13 cellular contexts compared by ENCODE assay signal in the genomic region with DNA sequence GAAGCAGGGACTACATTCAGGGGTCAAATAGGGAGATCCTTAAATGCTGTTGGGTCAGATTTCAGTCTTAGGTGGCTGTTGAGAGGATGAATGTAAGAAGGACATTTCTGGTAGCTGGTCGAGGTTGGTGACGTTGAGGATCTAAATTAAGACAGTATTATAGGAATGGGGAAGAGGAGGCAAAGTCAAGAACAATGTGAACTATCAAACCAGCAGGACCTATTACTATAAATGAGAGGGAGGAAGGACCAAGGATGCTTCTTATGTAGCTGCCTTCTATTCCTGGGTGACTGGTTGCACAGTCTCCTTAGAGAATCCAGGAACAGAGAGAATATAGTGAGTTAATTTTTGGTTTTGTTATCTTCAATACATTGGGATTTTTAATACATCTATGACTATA.
DNase-seq lines count a peak whose midpoint lies in the region; ATAC-seq and TF ChIP-seq lines count a peak whose summit lies in the region.
"Had no signal": no experiment of that assay in that cellular context is flagged by ENCODE, and none has a peak within 500 bp of the region (broad histone marks: within the 10 kb centered on the region; RNA-seq: fewer than 3 reads in every experiment).

No MANE protein-coding gene starts in this region.

- ATAC-seq in left ventricle myocardium superior (peak; percentile 50), GM21381 (IDR thresholded peaks at IDR 0.05; ENCODE audit: unreplicated experiment) (no peak), HG02981 (IDR thresholded peaks at IDR 0.05; ENCODE audit: unreplicated experiment) (no peak)
- ATAC-seq: GM12878, GM23338 had no signal

- H3K27ac Mint-ChIP-seq in Calu3 (ENCODE audit: unreplicated experiment) (peak overlapping the region; percentile 21), chondrocyte (ENCODE audit: unreplicated experiment) (peak overlapping the region; percentile 42), osteocyte (ENCODE audit: unreplicated experiment) (peak overlapping the region; percentile 2)
- H3K27ac Mint-ChIP-seq: CD4-positive, CD25-positive, alpha-beta regulatory T cell; GM23338 had no signal

- no TSS peak for BruUV-seq in Calu3 (replicated peaks; lab: Mats Ljungman, UMichigan)

- H3K9me3 Mint-ChIP-seq in Calu3 (ENCODE audit: low read depth, unreplicated experiment) (no peaks in the 10 kb centered on the region), chondrocyte (ENCODE audit: low read depth) (no peaks in the 10 kb centered on the region), osteocyte (ENCODE audit: unreplicated experiment) (no peaks in the 10 kb centered on the region)
- H3K9me3 Mint-ChIP-seq: GM23338 had no signal

- H3K4me1 Mint-ChIP-seq in Calu3 (ENCODE audit: low read depth, unreplicated experiment) (peaks cover 31% of the 10 kb centered on the region), chondrocyte (ENCODE audit: low read depth) (peaks cover 35% of the 10 kb centered on the region), osteocyte (ENCODE audit: unreplicated experiment) (peaks cover 30% of the 10 kb centered on the region)
- H3K4me1 Mint-ChIP-seq: GM23338 had no signal

- TF ChIP-seq CTCF in Calu3 (IDR thresholded peaks at IDR 0.05; ENCODE audit: unreplicated experiment), result no peak
- TF ChIP-seq CTCF in chondrocyte (IDR thresholded peaks at IDR 0.05), result no peak
- no peak for TF ChIP-seq CTCF in osteocyte (IDR thresholded peaks at IDR 0.05)

- H3K4me3 Mint-ChIP-seq in Calu3 (ENCODE audit: low read depth, unreplicated experiment) (no peak overlapping the region), chondrocyte (ENCODE audit: unreplicated experiment) (no peak overlapping the region), osteocyte (ENCODE audit: unreplicated experiment) (no peak overlapping the region)
- H3K4me3 Mint-ChIP-seq: CD4-positive, CD25-positive, alpha-beta regulatory T cell; GM23338 had no signal

- DNase-seq in Calu3, result no peak
- no peak for DNase-seq in chondrocyte (ENCODE audit: low spot score)
- no peak for DNase-seq in left ventricle myocardium superior
- no peak for DNase-seq in osteocyte (ENCODE audit: extremely low spot score, unreplicated experiment)
- no peak for DNase-seq in NCI-H2227 (lab: John Stamatoyannopoulos, UW; ENCODE audit: unreplicated experiment)
- DNase-seq: ACHN; CD4-positive, CD25-positive, alpha-beta regulatory T cell; DMS79; H7 had no signal

- H3K36me3 Mint-ChIP-seq in Calu3 (ENCODE audit: insufficient read depth, unreplicated experiment) (peaks cover 15% of the 10 kb centered on the region), chondrocyte (ENCODE audit: low read depth) (peaks cover 20% of the 10 kb centered on the region), osteocyte (ENCODE audit: unreplicated experiment) (peaks cover 53% of the 10 kb centered on the region)

- H3K27me3 Mint-ChIP-seq in Calu3 (ENCODE audit: unreplicated experiment) (no peaks in the 10 kb centered on the region), chondrocyte (ENCODE audit: low read depth) (no peaks in the 10 kb centered on the region), osteocyte (ENCODE audit: unreplicated experiment) (no peaks in the 10 kb centered on the region)
- H3K27me3 Mint-ChIP-seq: CD4-positive, CD25-positive, alpha-beta regulatory T cell had no signal

- CTCF ChIA-PET in Calu3 (lab: Charles Lee), result no interaction called here

- intact Hi-C loops in Calu3 (cut with micrococcal nuclease; ENCODE audit: unreplicated experiment), result no loop called here
- intact Hi-C loops in left ventricle myocardium superior (cut with micrococcal nuclease), result no loop called here
